Comparison of ENCODE assay signal across 24 cellular contexts in the genomic region with DNA sequence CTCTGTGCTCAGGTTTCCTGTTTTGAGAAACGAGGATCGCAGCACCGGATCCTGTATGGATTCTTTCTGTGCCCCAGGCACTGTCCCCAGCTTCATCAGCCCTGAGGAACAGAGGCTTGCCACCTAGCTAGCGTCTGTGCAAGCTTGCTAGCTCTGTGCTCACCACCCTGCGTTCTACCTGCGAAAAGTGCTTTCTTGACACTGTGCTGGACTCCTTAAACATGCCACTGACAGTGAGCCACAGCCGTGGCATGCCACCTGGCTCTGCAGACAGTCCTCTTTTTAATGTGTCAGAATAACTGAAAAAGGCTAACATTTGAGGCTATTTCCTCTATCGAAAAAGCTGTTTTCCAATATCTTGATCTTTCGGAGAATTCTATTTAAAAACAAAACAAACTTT. TPM values are rescaled to one million over a fixed set of nuclear protein-coding genes. Genes with fewer than 3 reads are reported as not detected.
"Had no signal": no experiment of that assay in that cellular context is flagged by ENCODE, and none has a peak within 500 bp of the region (broad histone marks: within the 10 kb centered on the region; RNA-seq: fewer than 3 reads in every experiment).

No MANE protein-coding gene starts in this region.

- H3K9me3 ChIP-seq: esophagus squamous epithelium, gastroesophageal sphincter, thoracic aorta had no signal

- ATAC-seq: activated CD4-positive, alpha-beta T cell treated with anti-CD3 and anti-CD28 coated beads for 36 hours; activated T-cell treated with anti-CD3 and anti-CD28 coated beads, Interleukin-2, amount 50 U/mL, for 72 hours had no signal

- H3K4me3 Mint-ChIP-seq: activated B cell treated with CpG ODN at 0.5 μM for 24 hours; activated CD4-positive, alpha-beta T cell treated with anti-CD3 and anti-CD28 coated beads for 36 hours; activated naive CD4-positive, alpha-beta T cell treated with anti-CD3 and anti-CD28 coated beads for 36 hours; activated naive CD8-positive, alpha-beta T cell treated with anti-CD3 and anti-CD28 coated beads, Interleukin-2, amount 10 ng/mL, durations not matched to agents 7 days and 5 days; activated T-cell treated with anti-CD3 and anti-CD28 coated beads, Interleukin-2, amount 50 U/mL, for 72 hours; nephron progenitor cell; T-helper 1 cell treated with Interleukin-12 subunit alpha and Interleukin-12 subunit beta and Interleukin-4 antibody, amounts not matched to agents 30 μg/mL and 1 μg/mL, for 36 hours had no signal

- H3K27me3 Mint-ChIP-seq: activated CD4-positive, alpha-beta T cell treated with anti-CD3 and anti-CD28 coated beads for 36 hours had no signal

- H3K4me1 ChIP-seq: gastroesophageal sphincter had no signal

- H3K27me3 ChIP-seq: esophagus squamous epithelium, gastroesophageal sphincter had no signal

- H3K36me3 ChIP-seq: esophagus squamous epithelium, gastroesophageal sphincter, thoracic aorta had no signal

- H3K27ac Mint-ChIP-seq: activated B cell treated with CpG ODN at 0.5 μM for 24 hours; activated CD4-positive, alpha-beta T cell treated with anti-CD3 and anti-CD28 coated beads for 36 hours; activated naive CD8-positive, alpha-beta T cell treated with anti-CD3 and anti-CD28 coated beads, Interleukin-2, amount 10 ng/mL, durations not matched to agents 7 days and 5 days; activated T-cell treated with anti-CD3 and anti-CD28 coated beads, Interleukin-2, amount 50 U/mL, for 72 hours; nephron progenitor cell; T-helper 1 cell treated with Interleukin-12 subunit alpha and Interleukin-12 subunit beta and Interleukin-4 antibody, amounts not matched to agents 30 μg/mL and 1 μg/mL, for 36 hours had no signal

- FAIRE-seq: bronchial epithelial cell had no signal

- H3K4me1 Mint-ChIP-seq: activated B cell treated with CpG ODN at 0.5 μM for 24 hours; activated naive CD8-positive, alpha-beta T cell treated with anti-CD3 and anti-CD28 coated beads, Interleukin-2, amount 10 ng/mL, durations not matched to agents 7 days and 5 days had no signal

- H3K4me3 ChIP-seq: esophagus squamous epithelium, gastroesophageal sphincter had no signal

- DNase-seq: activated B cell treated with CpG ODN at 0.5 μM for 24 hours; activated CD4-positive, alpha-beta T cell treated with anti-CD3 and anti-CD28 coated beads for 36 hours; activated CD4-positive, alpha-beta T cell treated with anti-CD3 and anti-CD28 coated beads, Interleukin-2, amount 50 U/mL, for 48 hours; activated effector memory CD4-positive, alpha-beta T cell treated with Interleukin-2 at 50 U/mL for 16 hours; activated naive CD4-positive, alpha-beta T cell treated with anti-CD3 and anti-CD28 coated beads for 36 hours; activated naive CD8-positive, alpha-beta T cell treated with anti-CD3 and anti-CD28 coated beads, Interleukin-2, amount 10 ng/mL, durations not matched to agents 7 days and 5 days; activated T-cell treated with anti-CD3 and anti-CD28 coated beads, Interleukin-2, amount 50 U/mL, for 72 hours; amniotic stem cell; esophagus squamous epithelium; head of caudate nucleus; hypothalamus; nephron progenitor cell; occipital lobe; stimulated activated CD4-positive, alpha-beta T cell treated with anti-CD3 and anti-CD28 coated beads, Interleukin-4, amount 100 ng/mL, for 24 hours; stimulated activated naive CD4-positive, alpha-beta T cell treated with Interleukin-2 at 50 U/mL for 16 hours; T1000 had no signal

- H3K36me3 Mint-ChIP-seq: activated naive CD8-positive, alpha-beta T cell treated with anti-CD3 and anti-CD28 coated beads, Interleukin-2, amount 10 ng/mL, durations not matched to agents 7 days and 5 days had no signal

- H3K9me3 Mint-ChIP-seq: activated B cell treated with CpG ODN at 0.5 μM for 24 hours; activated naive CD4-positive, alpha-beta T cell treated with anti-CD3 and anti-CD28 coated beads for 36 hours; activated T-cell treated with anti-CD3 and anti-CD28 coated beads, Interleukin-2, amount 50 U/mL, for 72 hours; T-helper 1 cell treated with Interleukin-12 subunit alpha and Interleukin-12 subunit beta and Interleukin-4 antibody, amounts not matched to agents 30 μg/mL and 1 μg/mL, for 36 hours had no signal

RNA-seq across cellular contexts. Expression of a gene that starts 1.4 kb away (rescaled TPM):
- total RNA-seq: activated B cell treated with CpG ODN at 0.5 μM for 24 hours; activated CD4-positive, alpha-beta T cell treated with anti-CD3 and anti-CD28 coated beads for 36 hours; activated naive CD4-positive, alpha-beta T cell treated with anti-CD3 and anti-CD28 coated beads for 36 hours; activated naive CD8-positive, alpha-beta T cell treated with anti-CD3 and anti-CD28 coated beads, Interleukin-2, amount 10 ng/mL, durations not matched to agents 7 days and 5 days; activated T-cell treated with anti-CD3 and anti-CD28 coated beads, Interleukin-2, amount 50 U/mL, for 72 hours; bronchial epithelial cell; esophagus squamous epithelium; gastroesophageal sphincter; liver; mononuclear cell; myocyte; ureter had no signal
- polyA plus RNA-seq: liver had no signal
